Comparison of ENCODE assay signal across 9 cellular contexts in the genomic region with DNA sequence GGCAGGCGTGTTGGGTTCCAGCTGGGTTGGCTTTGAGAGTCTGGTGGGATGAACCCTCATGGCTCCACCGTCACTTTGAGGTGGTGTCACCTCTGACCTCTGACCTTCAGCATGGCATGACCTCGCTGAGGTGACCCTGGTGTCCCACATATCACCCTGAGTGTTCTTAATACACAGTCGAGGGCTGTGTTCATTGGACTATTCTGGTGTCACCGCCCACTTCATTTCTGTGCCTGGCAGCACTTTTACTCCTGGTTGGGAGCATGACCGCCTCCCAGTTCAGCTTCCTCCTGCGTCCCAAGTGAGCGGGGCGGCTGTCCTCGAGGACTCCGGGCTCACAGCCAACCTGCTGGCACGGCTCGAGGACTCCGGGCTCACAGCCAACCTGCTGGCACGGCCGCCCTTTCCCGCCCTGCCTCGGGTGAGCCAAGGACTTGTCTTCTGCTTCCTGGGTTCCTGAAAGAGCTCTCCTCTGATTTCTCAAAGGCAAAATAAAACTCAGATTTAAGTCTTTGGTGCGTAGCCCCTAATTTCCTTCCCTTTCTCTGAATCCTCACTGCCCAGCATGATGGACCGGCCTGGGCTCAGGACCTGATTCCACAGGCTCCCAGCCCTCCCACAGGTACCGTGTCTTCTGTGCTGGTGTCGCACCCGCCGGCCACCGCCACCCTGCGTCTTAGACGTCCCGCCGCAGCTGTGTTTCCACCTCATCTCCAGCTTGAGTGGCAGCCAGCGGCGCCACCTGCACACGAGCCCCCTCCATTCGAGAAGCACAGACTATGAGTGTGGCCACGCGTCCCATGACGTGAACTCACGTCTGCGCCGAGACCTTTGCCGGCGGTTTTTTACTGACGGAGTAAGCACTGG. TPM values are rescaled to one million over a fixed set of nuclear protein-coding genes. Genes with fewer than 3 reads are reported as not detected.
A peak's percentile ranks its signal among the peaks of the same experiment; 100 is the strongest.
DNase-seq lines count a peak whose midpoint lies in the region; ATAC-seq and TF ChIP-seq lines count a peak whose summit lies in the region.
"Had no signal": no experiment of that assay in that cellular context is flagged by ENCODE, and none has a peak within 500 bp of the region (broad histone marks: within the 10 kb centered on the region; RNA-seq: fewer than 3 reads in every experiment).

No MANE protein-coding gene starts in this region.

- H3K27ac ChIP-seq in SJSA1 (no peak overlapping the region), osteoblast (ENCODE audit: low read depth, low read length) (no peak overlapping the region)

- peaks cover 19% of the 10 kb centered on the region for H3K4me1 Mint-ChIP-seq in activated CD4-positive, alpha-beta T cell treated with anti-CD3 and anti-CD28 coated beads, Interleukin-2, amount 10 ng/mL, durations not matched to agents 7 days and 5 days
- peaks cover 8% of the 10 kb centered on the region for H3K4me1 Mint-ChIP-seq in activated CD4-positive, alpha-beta T cell treated with anti-CD3 and anti-CD28 coated beads, Interleukin-2, amount 10 ng/mL, durations not matched to agents 24 days and 14 days

- H3K79me2 ChIP-seq in osteoblast (ENCODE audit: insufficient read depth, low read length), result no peaks in the 10 kb centered on the region

- H3K4me1 ChIP-seq in SJSA1 (replicated peaks), result peaks cover 7% of the 10 kb centered on the region
- peaks cover 4% of the 10 kb centered on the region for H3K4me1 ChIP-seq in osteoblast (ENCODE audit: insufficient read depth, low read length)

- no peaks in the 10 kb centered on the region for H3K9me3 Mint-ChIP-seq in activated CD4-positive, alpha-beta T cell treated with anti-CD3 and anti-CD28 coated beads, Interleukin-2, amount 10 ng/mL, durations not matched to agents 7 days and 5 days
- no peaks in the 10 kb centered on the region for H3K9me3 Mint-ChIP-seq in activated CD4-positive, alpha-beta T cell treated with anti-CD3 and anti-CD28 coated beads, Interleukin-2, amount 10 ng/mL, durations not matched to agents 24 days and 14 days
- H3K9me3 Mint-ChIP-seq: memory B cell had no signal

- H3K4me3 ChIP-seq in SJSA1 (no peak overlapping the region), fibroblast of mammary gland (ENCODE audit: control insufficient read depth, low read depth, low read length) (no peak overlapping the region), osteoblast (ENCODE audit: insufficient read depth, low read length) (no peak overlapping the region)

- H3K36me3 ChIP-seq in SJSA1 (peaks cover 22% of the 10 kb centered on the region), osteoblast (ENCODE audit: insufficient read depth, low read length) (no peaks in the 10 kb centered on the region)

- H4K20me1 ChIP-seq in osteoblast (ENCODE audit: insufficient read depth, low read length), result no peaks in the 10 kb centered on the region

- POLR2A ChIA-PET in activated CD4-positive, alpha-beta T cell treated with anti-CD3 and anti-CD28 coated beads, Interleukin-2, amount 10 ng/mL, durations not matched to agents 7 days and 5 days (lab: Charles Lee), result no interaction called here

- peaks cover 4% of the 10 kb centered on the region for H3K36me3 Mint-ChIP-seq in activated CD4-positive, alpha-beta T cell treated with anti-CD3 and anti-CD28 coated beads, Interleukin-2, amount 10 ng/mL, durations not matched to agents 7 days and 5 days (ENCODE audit: low read depth)
- peaks cover 3% of the 10 kb centered on the region for H3K36me3 Mint-ChIP-seq in activated CD4-positive, alpha-beta T cell treated with anti-CD3 and anti-CD28 coated beads, Interleukin-2, amount 10 ng/mL, durations not matched to agents 24 days and 14 days (ENCODE audit: low read depth)

- H3K4me2 ChIP-seq in osteoblast (ENCODE audit: insufficient read depth, low read length), result no peak overlapping the region

- H2AFZ ChIP-seq in osteoblast (ENCODE audit: low read length), result no peak overlapping the region

- no peaks in the 10 kb centered on the region for H3K27me3 Mint-ChIP-seq in activated CD4-positive, alpha-beta T cell treated with anti-CD3 and anti-CD28 coated beads, Interleukin-2, amount 10 ng/mL, durations not matched to agents 7 days and 5 days
- no peaks in the 10 kb centered on the region for H3K27me3 Mint-ChIP-seq in activated CD4-positive, alpha-beta T cell treated with anti-CD3 and anti-CD28 coated beads, Interleukin-2, amount 10 ng/mL, durations not matched to agents 24 days and 14 days
- H3K27me3 Mint-ChIP-seq: memory B cell had no signal

- no peak for TF ChIP-seq CTCF in fibroblast of mammary gland (conservative IDR thresholded peaks at IDR 0.05; ENCODE audit: control insufficient read depth, insufficient read depth, low read depth, low read length)
- TF ChIP-seq CTCF in osteoblast (IDR thresholded peaks at IDR 0.05; ENCODE audit: extremely low read depth, low read depth, low read length), result no peak

- intact Hi-C loops in activated CD4-positive, alpha-beta T cell treated with anti-CD3 and anti-CD28 coated beads, Interleukin-2, amount 10 ng/mL, durations not matched to agents 24 days and 14 days (cut with micrococcal nuclease), result no loop called here

- H3K9me3 ChIP-seq in SJSA1 (replicated peaks) (no peaks in the 10 kb centered on the region), osteoblast (ENCODE audit: low read depth, low read length) (no peaks in the 10 kb centered on the region)

- peak overlapping the region; percentile 19 for H3K27ac Mint-ChIP-seq in activated CD4-positive, alpha-beta T cell treated with anti-CD3 and anti-CD28 coated beads, Interleukin-2, amount 10 ng/mL, durations not matched to agents 7 days and 5 days
- H3K27ac Mint-ChIP-seq in activated CD4-positive, alpha-beta T cell treated with anti-CD3 and anti-CD28 coated beads, Interleukin-2, amount 10 ng/mL, durations not matched to agents 24 days and 14 days, result no peak overlapping the region
- H3K27ac Mint-ChIP-seq: memory B cell had no signal

- no peak overlapping the region for H3K4me3 Mint-ChIP-seq in activated CD4-positive, alpha-beta T cell treated with anti-CD3 and anti-CD28 coated beads, Interleukin-2, amount 10 ng/mL, durations not matched to agents 7 days and 5 days
- H3K4me3 Mint-ChIP-seq in activated CD4-positive, alpha-beta T cell treated with anti-CD3 and anti-CD28 coated beads, Interleukin-2, amount 10 ng/mL, durations not matched to agents 24 days and 14 days, result no peak overlapping the region
- H3K4me3 Mint-ChIP-seq: memory B cell had no signal

- ATAC-seq in HG02763 (IDR thresholded peaks at IDR 0.05; ENCODE audit: unreplicated experiment), result no peak
- ATAC-seq in GM18519 (IDR thresholded peaks at IDR 0.05; ENCODE audit: low FRiP score, unreplicated experiment), result no peak

- DNase-seq in activated CD4-positive, alpha-beta T cell treated with anti-CD3 and anti-CD28 coated beads, Interleukin-2, amount 10 ng/mL, durations not matched to agents 7 days and 5 days, result no peak
- DNase-seq in activated CD4-positive, alpha-beta T cell treated with anti-CD3 and anti-CD28 coated beads, Interleukin-2, amount 10 ng/mL, durations not matched to agents 24 days and 14 days, result no peak
- DNase-seq in SJSA1 (ENCODE audit: low read depth in 1 of 2, low spot score in 2 of 2) (peak; percentile 64 to 82), fibroblast of mammary gland (ENCODE audit: low read depth) (peak; percentile 18), osteoblast (ENCODE audit: insufficient read length, low spot score, missing footprints) (peak; percentile 76), HCEC 1CT (no peak)

- no peaks in the 10 kb centered on the region for H3K27me3 ChIP-seq in SJSA1 (replicated peaks)
- H3K27me3 ChIP-seq in osteoblast (ENCODE audit: insufficient read depth, low read length), result no peaks in the 10 kb centered on the region

- CTCF ChIA-PET in activated CD4-positive, alpha-beta T cell treated with anti-CD3 and anti-CD28 coated beads, Interleukin-2, amount 10 ng/mL, durations not matched to agents 7 days and 5 days (lab: Charles Lee), result no interaction called here

RNA-seq across cellular contexts. Expression of a gene that starts 10.4 kb away (rescaled TPM):
- not detected for total RNA-seq in activated CD4-positive, alpha-beta T cell treated with anti-CD3 and anti-CD28 coated beads, Interleukin-2, amount 10 ng/mL, durations not matched to agents 7 days and 5 days
- not detected in 2 replicates for total RNA-seq in activated CD4-positive, alpha-beta T cell treated with anti-CD3 and anti-CD28 coated beads, Interleukin-2, amount 10 ng/mL, durations not matched to agents 24 days and 14 days
- not detected in 2 replicates for total RNA-seq in SJSA1 (2014; rRNA removed; shearing (Covaris generic))
- not detected in 2 replicates for total RNA-seq in osteoblast

RNA-seq across cellular contexts. Expression of a gene that starts 19.4 kb away (rescaled TPM):
- total RNA-seq in activated CD4-positive, alpha-beta T cell treated with anti-CD3 and anti-CD28 coated beads, Interleukin-2, amount 10 ng/mL, durations not matched to agents 7 days and 5 days, result under 1 TPM in 1 of 2 experiments, not detected in 1; 0.19 TPM
- 0.07 and 0.17 TPM in 2 replicates for total RNA-seq in activated CD4-positive, alpha-beta T cell treated with anti-CD3 and anti-CD28 coated beads, Interleukin-2, amount 10 ng/mL, durations not matched to agents 24 days and 14 days
- total RNA-seq in SJSA1 (2014; rRNA removed; shearing (Covaris generic)), result 0.08 TPM in 1 of 2 replicates, not detected in the other
- total RNA-seq in osteoblast, result not detected in 2 replicates

Comparison
In these comparisons a context has a peak if more than half of its experiments do, and no peak if none do; other contexts are left out.
1. DNase-seq: peak in SJSA1 (2 of 2), fibroblast of mammary gland (single experiment) and osteoblast (single experiment); none in activated CD4-positive, alpha-beta T cell treated with anti-CD3 and anti-CD28 coated beads, Interleukin-2, amount 10 ng/mL, durations not matched to agents 7 days and 5 days (single experiment), activated CD4-positive, alpha-beta T cell treated with anti-CD3 and anti-CD28 coated beads, Interleukin-2, amount 10 ng/mL, durations not matched to agents 24 days and 14 days (single experiment) and HCEC 1CT (single experiment).